ENCODE assay signal across 1 cellular context in the genomic region with DNA sequence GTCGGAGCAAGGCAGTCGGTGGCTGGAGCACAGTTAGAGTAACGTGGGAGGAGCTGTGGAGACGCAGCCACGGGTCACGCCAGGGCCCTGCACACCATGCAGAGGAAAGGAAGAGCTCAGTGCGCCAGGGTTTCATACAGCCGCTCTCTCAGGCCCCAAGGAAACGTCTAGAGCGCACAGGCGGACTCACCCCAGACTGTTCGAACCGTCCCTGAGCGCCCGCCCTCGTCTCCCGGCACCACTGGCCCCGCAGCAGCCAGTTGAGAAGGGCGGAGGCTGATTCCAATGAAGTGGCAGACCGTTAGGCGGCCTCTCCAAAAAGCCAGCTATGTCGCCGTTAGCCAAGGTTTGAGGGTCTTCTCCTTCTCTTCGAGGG.
TF ChIP-seq lines count a peak whose summit lies in the region.

No MANE protein-coding gene starts in this region.

TF ChIP-seq in H1, 55 proteins besides CTCF, POLR2A, EP300 and RAD21:
- no peak for TF ChIP-seq CBX5 (IDR thresholded peaks at IDR 0.05; ENCODE audit: low read depth, low read length)
- peak; percentile 76; the same call in 1 of the 2 replicates for TF ChIP-seq KDM1A (IDR thresholded peaks at IDR 0.05; ENCODE audit: borderline replicate concordance, low read length)
- TF ChIP-seq GTF2F1 (IDR thresholded peaks at IDR 0.05; ENCODE audit: borderline replicate concordance, low read depth, low read length), result no peak
- no peak for TF ChIP-seq NRF1 (IDR thresholded peaks at IDR 0.05; ENCODE audit: low read depth, low read length)
- TF ChIP-seq ATF2 (IDR thresholded peaks at IDR 0.05; ENCODE audit: low read length), result peak; percentile 23; the same call in 1 of the 2 replicates
- TF ChIP-seq SUZ12 (IDR thresholded peaks at IDR 0.05; ENCODE audit: low read length), result no peak
- no peak for TF ChIP-seq GABPA (IDR thresholded peaks at IDR 0.05; ENCODE audit: borderline replicate concordance, insufficient read depth, low read length)
- no peak for TF ChIP-seq ATF3 (IDR thresholded peaks at IDR 0.05; ENCODE audit: insufficient read depth, low read depth, low read length)
